In the genomic region with DNA sequence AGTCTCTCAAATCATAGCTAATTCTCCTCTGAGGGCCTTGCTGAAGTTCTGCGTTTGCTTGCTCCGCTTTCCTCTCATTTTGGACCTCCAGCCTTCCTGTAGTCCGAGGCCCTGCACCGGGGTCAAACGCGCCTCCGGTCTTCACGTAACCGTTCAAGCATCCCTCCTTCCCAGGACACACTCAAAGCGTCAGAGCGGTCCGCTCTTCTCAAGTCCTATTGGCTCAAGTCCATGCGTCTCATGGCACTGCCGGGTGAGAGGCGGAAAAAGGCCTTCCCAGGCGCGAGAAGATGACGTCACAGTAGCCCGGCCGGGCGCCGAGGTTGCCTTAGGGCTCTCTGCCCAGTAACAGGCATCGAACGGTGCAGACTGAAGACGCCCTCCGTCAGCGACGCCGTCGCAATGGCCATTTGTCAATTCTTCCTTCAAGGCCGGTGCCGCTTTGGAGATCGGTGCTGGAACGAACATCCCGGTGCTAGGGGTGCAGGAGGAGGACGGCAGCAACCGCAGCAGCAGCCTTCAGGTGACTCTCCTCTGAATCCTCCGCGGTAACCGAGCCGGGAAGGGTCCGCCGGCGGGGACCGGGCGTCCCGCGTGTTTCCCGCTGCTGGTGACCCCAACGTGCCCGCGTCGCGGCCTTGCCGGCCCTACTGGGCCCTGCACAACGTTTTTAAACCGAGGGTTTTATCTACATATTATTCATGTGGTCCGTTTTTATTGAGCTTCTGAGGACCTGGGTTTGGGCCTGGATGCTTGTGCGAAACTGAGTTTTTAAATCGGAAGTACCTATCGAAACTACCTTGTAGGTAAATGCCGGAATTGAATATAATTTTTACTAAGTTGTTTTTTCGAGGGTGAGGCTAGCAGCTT, we compare ENCODE assay signal across 8 cellular contexts. TPM values are rescaled to one million over a fixed set of nuclear protein-coding genes. Genes with fewer than 3 reads are reported as not detected.
DNase-seq lines count a peak whose midpoint lies in the region; ATAC-seq and TF ChIP-seq lines count a peak whose summit lies in the region.

A gene with protein sequence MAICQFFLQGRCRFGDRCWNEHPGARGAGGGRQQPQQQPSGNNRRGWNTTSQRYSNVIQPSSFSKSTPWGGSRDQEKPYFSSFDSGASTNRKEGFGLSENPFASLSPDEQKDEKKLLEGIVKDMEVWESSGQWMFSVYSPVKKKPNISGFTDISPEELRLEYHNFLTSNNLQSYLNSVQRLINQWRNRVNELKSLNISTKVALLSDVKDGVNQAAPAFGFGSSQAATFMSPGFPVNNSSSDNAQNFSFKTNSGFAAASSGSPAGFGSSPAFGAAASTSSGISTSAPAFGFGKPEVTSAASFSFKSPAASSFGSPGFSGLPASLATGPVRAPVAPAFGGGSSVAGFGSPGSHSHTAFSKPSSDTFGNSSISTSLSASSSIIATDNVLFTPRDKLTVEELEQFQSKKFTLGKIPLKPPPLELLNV (plus strand): TSS at position 365 of the 870 bp plus-strand sequence. CDS start 38 bp downstream, at position 403.

- WGBS in esophagus, 2 donors: 0% methylated on average over 63 of the region's 63 CpGs

- no peaks in the 10 kb centered on the region for H3K9me3 Mint-ChIP-seq in activated T-cell treated with anti-CD3 and anti-CD28 coated beads, Interleukin-2, amount 50 U/mL, for 4 hours

- no peaks in the 10 kb centered on the region for H3K27me3 ChIP-seq in Panc1 (ENCODE audit: control insufficient read depth, insufficient read depth, low read length)
- no peaks in the 10 kb centered on the region for H3K27me3 ChIP-seq in esophagus (ENCODE audit: control insufficient read depth in 1 of 2, insufficient read depth in 2 of 2, low read length in 2 of 2)
- H3K27me3 ChIP-seq in mucosa of stomach (ENCODE audit: control insufficient read depth, insufficient read depth, low read length): no peaks in the 10 kb centered on the region

- peaks cover 37% of the 10 kb centered on the region for H3K4me1 Mint-ChIP-seq in activated T-cell treated with anti-CD3 and anti-CD28 coated beads, Interleukin-2, amount 50 U/mL, for 4 hours (ENCODE audit: low read depth)

- H3K9ac ChIP-seq in mucosa of stomach (ENCODE audit: low read length): peak within 1 kb of the TSS; percentile 94

- TSS peak; percentile 85 for BruUV-seq in Panc1 (replicated peaks; lab: Mats Ljungman, UMichigan)

- ATAC-seq in GM21723 (IDR thresholded peaks at IDR 0.05; ENCODE audit: unreplicated experiment) (peak; percentile 96), Panc1 (peak; percentile 98)
- ATAC-seq in activated T-cell treated with anti-CD3 and anti-CD28 coated beads, Interleukin-2, amount 50 U/mL, for 4 hours: peak; percentile 96 to 98

- H3K27ac ChIP-seq in Panc1 (ENCODE audit: low read length) (peak within 1 kb of the TSS; percentile 96), esophagus (ENCODE audit: low read depth in 2 of 2, low read length in 1 of 2) (peak within 1 kb of the TSS; percentile 94 to 95)

- no peaks in the 10 kb centered on the region for H3K27me3 Mint-ChIP-seq in activated T-cell treated with anti-CD3 and anti-CD28 coated beads, Interleukin-2, amount 50 U/mL, for 4 hours (ENCODE audit: low read depth)

- H3K4me3 ChIP-seq in Panc1 (ENCODE audit: low read depth in 2 of 2, low read length in 2 of 2) (peak within 1 kb of the TSS; percentile 76 to 84), esophagus (ENCODE audit: low read depth in 1 of 2, low read length in 2 of 2) (peak within 1 kb of the TSS; percentile 76 to 91), mucosa of stomach (ENCODE audit: low read length) (peak within 1 kb of the TSS; percentile 89)

- H3K36me3 Mint-ChIP-seq in activated T-cell treated with anti-CD3 and anti-CD28 coated beads, Interleukin-2, amount 50 U/mL, for 4 hours (ENCODE audit: insufficient read depth): peaks cover 10% of the 10 kb centered on the region

- H3K4me1 ChIP-seq in Panc1 (ENCODE audit: control insufficient read depth, insufficient read depth, low read length): peaks cover 3% of the 10 kb centered on the region
- H3K4me1 ChIP-seq in esophagus (ENCODE audit: control insufficient read depth in 2 of 2, insufficient read depth in 2 of 2, low read length in 1 of 2): peaks cover 0 to 2% of the 10 kb centered on the region in 2 donors
- H3K4me1 ChIP-seq in mucosa of stomach (ENCODE audit: control insufficient read depth, insufficient read depth, low read length): peaks cover 8% of the 10 kb centered on the region

- peak within 1 kb of the TSS; percentile 89 for H3K4me3 Mint-ChIP-seq in activated T-cell treated with anti-CD3 and anti-CD28 coated beads, Interleukin-2, amount 50 U/mL, for 4 hours

- DNase-seq in DMS53 (lab: John Stamatoyannopoulos, UW): peak; percentile 100
- DNase-seq in KG1 (lab: John Stamatoyannopoulos, UW): peak; percentile 97
- DNase-seq in Panc1 (ENCODE audit: low read depth, low spot score): peak; percentile 97
- peak; percentile 94 for DNase-seq in activated T-cell treated with anti-CD3 and anti-CD28 coated beads, Interleukin-2, amount 50 U/mL, for 4 hours
- DNase-seq in stimulated activated CD8-positive, alpha-beta memory T cell treated with anti-CD3 and anti-CD28 coated beads, Interleukin-7, amount 100 ng/mL, for 1 hour (ENCODE audit: low read depth in 2 of 2): peak; percentile 94 to 96

- CTCF ChIA-PET in Panc1 (lab: Charles Lee): interaction anchor here (0.7 to 1.2 kb wide), 3 partner anchors 75 to 622 kb away, joined by 3 to 7 read pairs (median 6); no protein-coding TSS in a partner anchor

- in situ Hi-C loops in Panc1 (cut with HindIII; ENCODE audit: low pct_unique_long_range_greater_than_20kb, low sequenced_read_pairs): no loop called here

- TF ChIP-seq CTCF in Panc1 (IDR thresholded peaks at IDR 0.05): no peak

- intact Hi-C loops in Panc1 (cut with micrococcal nuclease; ENCODE audit: unreplicated experiment): loop anchor here (5.0 kb wide), 2 partner anchors 75 to 95 kb away; a partner anchor contains a TSS

- H3K9me3 ChIP-seq in Panc1 (ENCODE audit: control insufficient read depth, insufficient read depth, low read depth, low read length): no peaks in the 10 kb centered on the region
- H3K9me3 ChIP-seq in esophagus (ENCODE audit: control insufficient read depth in 2 of 2, insufficient read depth in 1 of 2, low read depth in 1 of 2, low read length in 1 of 2): no peaks in the 10 kb centered on the region
- H3K9me3 ChIP-seq in mucosa of stomach (ENCODE audit: control insufficient read depth, low read length): no peaks in the 10 kb centered on the region

- POLR2A ChIA-PET in Panc1 (lab: Charles Lee): interaction anchor here (0.6 to 0.8 kb wide), 3 partner anchors 35 to 196 kb away, joined by 4 to 7 read pairs (median 5); no protein-coding TSS in a partner anchor

- peaks cover 17% of the 10 kb centered on the region; the same call in 1 of the 2 replicates for H3K36me3 ChIP-seq in Panc1 (ENCODE audit: control insufficient read depth, insufficient read depth, low read length)
- no peaks in the 10 kb centered on the region for H3K36me3 ChIP-seq in esophagus (ENCODE audit: control insufficient read depth in 2 of 2, insufficient read depth in 2 of 2, low read length in 1 of 2)
- H3K36me3 ChIP-seq in mucosa of stomach (ENCODE audit: control insufficient read depth, insufficient read depth, low read length): no peaks in the 10 kb centered on the region

RNA-seq across cellular contexts. Expression of the gene that starts here (rescaled TPM):
- total RNA-seq in Panc1 (2021; ENCODE audit: unreplicated experiment): 30.3 TPM
- polyA plus RNA-seq in Panc1 (2012; ENCODE audit: insufficient read length): 20.0 TPM
- 10 to 100 TPM; 29.7 to 44.8 (median 31.9) TPM for total RNA-seq in activated T-cell treated with anti-CD3 and anti-CD28 coated beads, Interleukin-2, amount 50 U/mL, for 4 hours
- polyA plus RNA-seq in esophagus: 10 to 100 TPM; 17.3 to 19.2 TPM

Comparison
In these comparisons a context has a peak if more than half of its experiments do, and no peak if none do; other contexts are left out.
1. Peak in every context shown above with its lines: DNase-seq, ATAC-seq, H3K4me3 ChIP-seq and H3K27ac ChIP-seq.